Comparison of ENCODE assay signal across 3 cellular contexts in genomic region chr20:61866165-61866564, GRCh38.
TF ChIP-seq lines count a peak whose summit lies in the region.

No MANE protein-coding gene starts in this region.

TF ChIP-seq in A549, 52 proteins besides CTCF, POLR2A, EP300 and RAD21:
- TF ChIP-seq POLR2AphosphoS2 (conservative IDR thresholded peaks at IDR 0.05; ENCODE audit: low read length) (no peak), BHLHE40 (IDR thresholded peaks at IDR 0.05; ENCODE audit: low read depth, low read length) (no peak), MAFK (IDR thresholded peaks at IDR 0.05; ENCODE audit: partially characterized antibody) (peak; percentile 98), BCL3 (IDR thresholded peaks at IDR 0.05) (no peak), HOXA7 (CRISPR knock-in tag; IDR thresholded peaks at IDR 0.05) (no peak), CHD4 (IDR thresholded peaks at IDR 0.05; ENCODE audit: borderline replicate concordance) (no peak), MAZ (IDR thresholded peaks at IDR 0.05; ENCODE audit: borderline replicate concordance, low read depth, low read length) (no peak)

TF ChIP-seq in IMR-90, 13 proteins besides CTCF, POLR2A, EP300 and RAD21:
- TF ChIP-seq MAFK (IDR thresholded peaks at IDR 0.05; ENCODE audit: low read depth, low read length), result peak; percentile 98
- TF ChIP-seq SMC3 (IDR thresholded peaks at IDR 0.05; ENCODE audit: low read depth, low read length), result no peak

TF ChIP-seq in H1, 55 proteins besides CTCF, POLR2A, EP300 and RAD21:
- TF ChIP-seq MAFK (IDR thresholded peaks at IDR 0.05; ENCODE audit: low read depth, low read length), result peak; percentile 89
- TF ChIP-seq RFX5 (IDR thresholded peaks at IDR 0.05; ENCODE audit: borderline replicate concordance, low read depth, low read length), result no peak
- TF ChIP-seq PHF8 (conservative IDR thresholded peaks at IDR 0.05; ENCODE audit: low read depth, low read length), result no peak
- TF ChIP-seq BACH1 (IDR thresholded peaks at IDR 0.05; ENCODE audit: low read length), result no peak
- TF ChIP-seq CREB1 (IDR thresholded peaks at IDR 0.05), result no peak
- no peak for TF ChIP-seq SAP30 (IDR thresholded peaks at IDR 0.05; ENCODE audit: insufficient read depth, insufficient replicate concordance, low read length)
